Comparison of ENCODE assay signal across 17 cellular contexts in genomic region chr18:6255121-6255742, GRCh38.
A peak's percentile ranks its signal among the peaks of the same experiment; 100 is the strongest.
DNase-seq lines count a peak whose midpoint lies in the region; ATAC-seq, FAIRE-seq and TF ChIP-seq lines count a peak whose summit lies in the region.
"Had no signal": no experiment of that assay in that cellular context is flagged by ENCODE, and none has a peak within 500 bp of the region (broad histone marks: within the 10 kb centered on the region; RNA-seq: fewer than 3 reads in every experiment).

No MANE protein-coding gene starts in this region.

- H3K4me3 ChIP-seq in right atrium auricular region (peak overlapping the region in 1 of 2 donors; percentile 32), small intestine (ENCODE audit: low read depth in 1 of 2, low read length in 2 of 2) (no peak overlapping the region)
- H3K4me3 ChIP-seq: MG63 had no signal

- peak; percentile 35 for DNase-seq in NOMO-1 treated with DMSO at 0.1 percent for 48 hours (lab: John Stamatoyannopoulos, UW; ENCODE audit: unreplicated experiment)
- no peak for DNase-seq in right atrium auricular region (ENCODE audit: low spot score)
- DNase-seq in small intestine: peak; percentile 12
- no peak for DNase-seq in COLO668 (lab: John Stamatoyannopoulos, UW; ENCODE audit: unreplicated experiment)
- no peak for DNase-seq in islet precursor cell
- DNase-seq: activated CD4-positive, alpha-beta T cell treated with anti-CD3 and anti-CD28 coated beads, Interleukin-2, amount 10 ng/mL, durations not matched to agents 7 days and 5 days; activated T-cell treated with anti-CD3 and anti-CD28 coated beads, Interleukin-2, amount 50 U/mL, for 48 hours; amygdala; CD4-positive, alpha-beta T cell; foreskin keratinocyte; HCEC 1CT; MG63; RPMI8226; stimulated activated CD4-positive, alpha-beta T cell treated with anti-CD3 and anti-CD28 coated beads, Interleukin-4, amount 100 ng/mL, for 1 hour had no signal

- H3K36me3 ChIP-seq in right atrium auricular region (no peaks in the 10 kb centered on the region), small intestine (ENCODE audit: control insufficient read depth in 2 of 2, insufficient read depth in 2 of 2, low read length in 2 of 2) (no peaks in the 10 kb centered on the region)
- H3K36me3 ChIP-seq: MG63 had no signal

- H3K27ac ChIP-seq in right atrium auricular region (peak overlapping the region; percentile 64 to 69), small intestine (ENCODE audit: low read depth in 1 of 2, low read length in 1 of 2) (no peak overlapping the region)
- H3K27ac ChIP-seq: foreskin keratinocyte had no signal

- no peaks in the 10 kb centered on the region for H3K27me3 ChIP-seq in right atrium auricular region
- H3K27me3 ChIP-seq in small intestine (ENCODE audit: control insufficient read depth in 2 of 2, insufficient read depth in 2 of 2, low read length in 2 of 2): no peaks in the 10 kb centered on the region
- H3K27me3 ChIP-seq: foreskin keratinocyte, MG63 had no signal

- FAIRE-seq in small intestine (lab: Jason Lieb, UNC): no peak

- TF ChIP-seq CTCF in right atrium auricular region (IDR thresholded peaks at IDR 0.05): no peak

- peaks cover 0 to 13% of the 10 kb centered on the region in 2 donors for H3K9me3 ChIP-seq in right atrium auricular region
- H3K9me3 ChIP-seq in small intestine (ENCODE audit: control insufficient read depth, low read depth): no peaks in the 10 kb centered on the region
- H3K9me3 ChIP-seq: MG63 had no signal

- ATAC-seq in GM18868 (IDR thresholded peaks at IDR 0.05; ENCODE audit: unreplicated experiment) (peak; percentile 69), GM18861 (IDR thresholded peaks at IDR 0.05; ENCODE audit: unreplicated experiment) (no peak), SK-N-SH treated with all-trans-retinoic acid at 6 μM for 48 hours (no peak)
- ATAC-seq: foreskin keratinocyte had no signal

- peaks cover 0 to 29% of the 10 kb centered on the region in 2 donors for H3K4me1 ChIP-seq in right atrium auricular region
- H3K4me1 ChIP-seq in small intestine (ENCODE audit: control insufficient read depth in 2 of 2, insufficient read depth in 1 of 2, low read depth in 1 of 2, low read length in 1 of 2): peaks cover 0 to 2% of the 10 kb centered on the region in 2 donors
- H3K4me1 ChIP-seq: foreskin keratinocyte had no signal

- WGBS in small intestine, 3 donors: 25 to 43% (median 30%) methylated on average over 4 of the region's 4 CpGs

TF ChIP-seq in SK-N-SH treated with all-trans-retinoic acid at 6 μM for 48 hours, 23 proteins besides CTCF, POLR2A, EP300 and RAD21:
- TF ChIP-seq RARB (CRISPR knock-in tag; IDR thresholded peaks at IDR 0.05) (no peak), TCF4 (CRISPR knock-in tag; IDR thresholded peaks at IDR 0.05; ENCODE audit: borderline replicate concordance) (no peak), GLIS3 (CRISPR knock-in tag; IDR thresholded peaks at IDR 0.05) (no peak), CREB5 (CRISPR knock-in tag; IDR thresholded peaks at IDR 0.05; ENCODE audit: low read depth) (no peak), ZNF565 (CRISPR knock-in tag; conservative IDR thresholded peaks at IDR 0.05; ENCODE audit: low read depth) (no peak), SNAI2 (CRISPR knock-in tag; IDR thresholded peaks at IDR 0.05) (no peak), CSRNP3 (CRISPR knock-in tag; IDR thresholded peaks at IDR 0.05) (no peak), ZNF70 (CRISPR knock-in tag; IDR thresholded peaks at IDR 0.05) (no peak)

Comparison
In these comparisons a context has a peak if more than half of its experiments do, and no peak if none do; other contexts are left out.
1. DNase-seq: peak in NOMO-1 treated with DMSO at 0.1 percent for 48 hours (single experiment) and small intestine (single experiment); none in right atrium auricular region (single experiment), COLO668 (single experiment) and islet precursor cell (single experiment).
2. H3K27ac ChIP-seq: peak in right atrium auricular region (2 of 2); none in small intestine (0 of 2).